26 cellular contexts compared by ENCODE assay signal in genomic region chr2:239800785-239801184, GRCh38.
"Had no signal": no experiment of that assay in that cellular context is flagged by ENCODE, and none has a peak within 500 bp of the region (broad histone marks: within the 10 kb centered on the region; RNA-seq: fewer than 3 reads in every experiment).

No MANE protein-coding gene starts in this region.

- H3K36me3 ChIP-seq: heart left ventricle, lower lobe of right lung, tibial nerve, uterus had no signal

- FAIRE-seq: colon, endometrium had no signal

- H3K9me3 ChIP-seq: heart left ventricle, lower lobe of right lung, mucosa of descending colon, tibial nerve, uterus had no signal

- H3K27me3 ChIP-seq: uterus had no signal

- H3K27ac ChIP-seq: heart left ventricle, lower lobe of right lung, SK-N-MC, tibial nerve, uterus had no signal

- H3K27ac Mint-ChIP-seq: activated CD4-positive, alpha-beta T cell treated with anti-CD3 and anti-CD28 coated beads, Interleukin-2, amount 10 ng/mL, durations not matched to agents 24 days and 14 days; activated CD8-positive, alpha-beta T cell treated with anti-CD3 and anti-CD28 coated beads, Interleukin-2, amount 10 ng/mL, durations not matched to agents 7 days and 5 days; activated naive CD4-positive, alpha-beta T cell treated with anti-CD3 and anti-CD28 coated beads, Interleukin-2, amount 50 U/mL, for 24 hours; T-helper 17 cell had no signal

- ATAC-seq: activated CD8-positive, alpha-beta T cell treated with anti-CD3 and anti-CD28 coated beads, Interleukin-2, amount 10 ng/mL, durations not matched to agents 7 days and 5 days; heart left ventricle; left colon; lower lobe of right lung; mucosa of descending colon; stimulated activated naive CD8-positive, alpha-beta T cell treated with anti-CD3 and anti-CD28 coated beads, Interleukin-15, Interleukin-2, amounts not matched to agents 100 U/mL and 50 U/mL, for 24 hours; T-helper 17 cell had no signal

- H3K9me3 Mint-ChIP-seq: activated CD4-positive, alpha-beta T cell treated with anti-CD3 and anti-CD28 coated beads, Interleukin-2, amount 10 ng/mL, durations not matched to agents 24 days and 14 days; activated naive CD4-positive, alpha-beta T cell treated with anti-CD3 and anti-CD28 coated beads, Interleukin-2, amount 50 U/mL, for 24 hours had no signal

- H3K4me1 Mint-ChIP-seq: activated CD4-positive, alpha-beta T cell treated with anti-CD3 and anti-CD28 coated beads, Interleukin-2, amount 10 ng/mL, durations not matched to agents 24 days and 14 days; activated naive CD4-positive, alpha-beta T cell treated with anti-CD3 and anti-CD28 coated beads, Interleukin-2, amount 50 U/mL, for 24 hours; T-helper 17 cell had no signal

- DNase-seq: activated CD4-positive, alpha-beta T cell treated with anti-CD3 and anti-CD28 coated beads, Interleukin-2, amount 10 ng/mL, durations not matched to agents 24 days and 14 days; activated CD4-positive, CD25-positive, alpha-beta regulatory T cell; activated CD8-positive, alpha-beta T cell treated with anti-CD3 and anti-CD28 coated beads, Interleukin-2, amount 10 ng/mL, durations not matched to agents 7 days and 5 days; activated effector memory CD4-positive, alpha-beta T cell treated with anti-CD3 and anti-CD28 coated beads, Interleukin-2, amount 50 U/mL, for 16 hours; caudate nucleus; islet precursor cell; lower lobe of right lung; mesendoderm; mucosa of descending colon; nucleus accumbens; retina; stimulated activated CD4-positive, alpha-beta T cell treated with anti-CD3 and anti-CD28 coated beads, Interleukin-12 subunit alpha, Interleukin-12 subunit beta, amount 100 ng/mL, for 4 hours; stimulated activated CD4-positive, alpha-beta T cell treated with anti-CD3 and anti-CD28 coated beads, Interleukin-4, amount 100 ng/mL, for 4 hours; stimulated activated naive CD8-positive, alpha-beta T cell treated with anti-CD3 and anti-CD28 coated beads, Interleukin-15, Interleukin-2, amounts not matched to agents 100 U/mL and 50 U/mL, for 24 hours; substantia nigra; SW 1271; T-helper 17 cell; uterus had no signal

- H3K4me3 Mint-ChIP-seq: activated CD4-positive, alpha-beta T cell treated with anti-CD3 and anti-CD28 coated beads, Interleukin-2, amount 10 ng/mL, durations not matched to agents 24 days and 14 days; activated CD8-positive, alpha-beta T cell treated with anti-CD3 and anti-CD28 coated beads, Interleukin-2, amount 10 ng/mL, durations not matched to agents 7 days and 5 days; activated naive CD4-positive, alpha-beta T cell treated with anti-CD3 and anti-CD28 coated beads, Interleukin-2, amount 50 U/mL, for 24 hours; brain; T-helper 17 cell had no signal

- H3K4me3 ChIP-seq: heart left ventricle, lower lobe of right lung, mucosa of descending colon, SK-N-MC, tibial nerve, uterus had no signal

- H3K27me3 Mint-ChIP-seq: activated naive CD4-positive, alpha-beta T cell treated with anti-CD3 and anti-CD28 coated beads, Interleukin-2, amount 50 U/mL, for 24 hours had no signal

- H3K4me1 ChIP-seq: heart left ventricle, lower lobe of right lung, tibial nerve, uterus had no signal

- H3K36me3 Mint-ChIP-seq: activated naive CD4-positive, alpha-beta T cell treated with anti-CD3 and anti-CD28 coated beads, Interleukin-2, amount 50 U/mL, for 24 hours had no signal
